26 cellular contexts compared by ENCODE assay signal in the genomic region with DNA sequence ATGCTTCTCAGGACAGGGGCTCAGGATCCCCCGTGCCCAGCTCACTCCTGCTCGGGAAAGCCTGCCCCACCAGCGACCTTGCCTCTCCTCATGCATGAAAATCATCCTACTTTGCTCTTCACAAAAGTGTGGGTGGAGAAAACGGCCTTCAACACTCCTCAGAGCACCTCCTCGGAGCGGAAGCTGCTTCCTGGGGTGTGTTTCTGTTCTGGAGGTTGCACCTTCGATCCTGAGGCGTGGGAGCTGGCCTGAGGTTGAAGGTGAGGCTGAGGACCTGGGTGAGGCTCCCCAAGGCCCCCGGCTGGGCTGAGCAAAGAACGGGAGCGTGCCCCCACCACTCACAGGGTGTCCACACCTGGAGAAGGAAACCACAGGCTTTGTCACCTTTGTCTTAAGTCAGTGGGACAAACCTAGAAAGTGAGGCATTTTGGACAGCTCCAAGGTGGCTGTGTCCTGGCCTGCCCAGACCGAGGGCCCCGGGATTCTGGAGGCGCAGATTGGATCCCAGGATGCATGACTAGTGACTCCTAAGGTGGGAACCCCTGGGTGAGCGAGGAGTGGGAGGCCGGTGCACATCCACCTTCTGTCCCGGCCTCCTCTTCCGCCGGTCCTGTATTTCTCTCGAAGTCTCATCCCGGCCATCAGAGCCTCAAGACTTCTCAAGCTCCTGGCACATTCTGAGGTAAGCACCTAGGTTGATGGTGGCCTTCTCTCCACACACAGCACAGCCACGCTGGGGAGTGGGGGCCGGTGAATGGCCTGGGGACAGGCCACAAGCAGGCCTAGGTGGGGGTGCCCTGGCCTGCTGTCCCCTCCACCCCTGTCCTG.
DNase-seq lines count a peak whose midpoint lies in the region; ATAC-seq, FAIRE-seq and TF ChIP-seq lines count a peak whose summit lies in the region.
"Had no signal": no experiment of that assay in that cellular context is flagged by ENCODE, and none has a peak within 500 bp of the region (broad histone marks: within the 10 kb centered on the region; RNA-seq: fewer than 3 reads in every experiment).

No MANE protein-coding gene starts in this region.

- H3K79me2 ChIP-seq in astrocyte (ENCODE audit: insufficient read depth, low read length) (no peaks in the 10 kb centered on the region), hepatocyte (no peaks in the 10 kb centered on the region)

- H3K36me3 Mint-ChIP-seq in astrocyte (ENCODE audit: low read depth, unreplicated experiment), result peaks cover 10% of the 10 kb centered on the region
- H3K36me3 Mint-ChIP-seq: activated naive CD4-positive, alpha-beta T cell treated with anti-CD3 and anti-CD28 coated beads, Interleukin-2, amount 10 ng/mL, durations not matched to agents 7 days and 5 days; memory B cell had no signal

- peak overlapping the region; percentile 72 for H3K4me2 ChIP-seq in astrocyte (ENCODE audit: low read length)
- H3K4me2 ChIP-seq in mesenchymal stem cell (ENCODE audit: low read length, poor library complexity, severe bottlenecking), result no peak overlapping the region
- no peak overlapping the region for H3K4me2 ChIP-seq in hepatocyte
- H3K4me2 ChIP-seq: BLaER1 treated with 17β-estradiol and CSF1 and Interleukin-3, amounts not matched to agents 10 nM and 100 nM had no signal

- no peak overlapping the region for H2BK12ac ChIP-seq in mesenchymal stem cell (ENCODE audit: low read length in 2 of 2)

- H3K4me1 ChIP-seq in astrocyte (ENCODE audit: insufficient read depth, low read length) (peaks cover 29% of the 10 kb centered on the region), mesenchymal stem cell (ENCODE audit: control insufficient read depth, insufficient read depth, low read depth, low read length) (peaks cover 18% of the 10 kb centered on the region), aorta (ENCODE audit: control insufficient read depth in 1 of 2, insufficient read depth in 2 of 2, low read length in 2 of 2) (no peaks in the 10 kb centered on the region), hepatocyte (ENCODE audit: insufficient read depth) (no peaks in the 10 kb centered on the region)

- intact Hi-C loops in cardiac septum (cut with DNase I), result no loop called here
- intact Hi-C loops in left cardiac atrium (cut with DNase I), result no loop called here
- intact Hi-C loops in aorta (cut with DNase I), result loop anchor here in 1 of 2 donors (2.0 kb wide), 1 partner anchor 14 kb away; no protein-coding TSS in a partner anchor

- WGBS in mesenchymal stem cell, result 96% methylated on average over 23 of the region's 23 CpGs
- 94 to 96% methylated on average over 23 of the region's 23 CpGs for WGBS in aorta, 2 donors
- WGBS in hepatocyte (ENCODE audit: low lambda C conversion rate, missing lambda C conversion rate), result 94% methylated on average over 22 of the region's 23 CpGs

- H2AFZ ChIP-seq in astrocyte (ENCODE audit: low read depth, low read length) (no peak overlapping the region), mesenchymal stem cell (ENCODE audit: low read depth, low read length) (no peak overlapping the region), hepatocyte (no peak overlapping the region)

- no peaks in the 10 kb centered on the region for H3K9me3 ChIP-seq in astrocyte (ENCODE audit: insufficient read depth, low read depth, low read length)
- no peaks in the 10 kb centered on the region for H3K9me3 ChIP-seq in mesenchymal stem cell (ENCODE audit: control insufficient read depth, low read length)
- H3K9me3 ChIP-seq in aorta (ENCODE audit: control insufficient read depth, low read length), result no peaks in the 10 kb centered on the region
- no peaks in the 10 kb centered on the region for H3K9me3 ChIP-seq in hepatocyte (ENCODE audit: low read depth)
- H3K9me3 ChIP-seq: BLaER1 treated with 17β-estradiol and CSF1 and Interleukin-3, amounts not matched to agents 10 nM and 100 nM; esophagus muscularis mucosa; heart right ventricle; psoas muscle; thyroid gland had no signal

- ATAC-seq in left cardiac atrium (no peak), aorta (ENCODE audit: low FRiP score) (no peak)
- ATAC-seq: activated CD4-positive, alpha-beta T cell treated with anti-CD3 and anti-CD28 coated beads for 36 hours; heart right ventricle; psoas muscle; stimulated activated naive CD8-positive, alpha-beta T cell treated with anti-CD3 and anti-CD28 coated beads, Interleukin-15, Interleukin-2, amounts not matched to agents 100 U/mL and 50 U/mL, for 24 hours had no signal

- no peaks in the 10 kb centered on the region for H3K27me3 Mint-ChIP-seq in astrocyte (ENCODE audit: low read depth, unreplicated experiment)
- H3K27me3 Mint-ChIP-seq: activated CD4-positive, alpha-beta T cell treated with anti-CD3 and anti-CD28 coated beads for 36 hours; memory B cell had no signal

- peak; percentile 74 for DNase-seq in cardiac septum (ENCODE audit: low spot score)
- DNase-seq in left cardiac atrium, result no peak
- DNase-seq in astrocyte (ENCODE audit: low read depth), result no peak
- DNase-seq in mesenchymal stem cell, result no peak
- peak in 1 of 2 donors; percentile 76 for DNase-seq in aorta
- DNase-seq in SK-N-DZ (ENCODE audit: low spot score), result no peak
- no peak for DNase-seq in hepatocyte (ENCODE audit: low spot score)
- no peak for DNase-seq in G401 (ENCODE audit: low spot score)
- DNase-seq: activated naive CD4-positive, alpha-beta T cell treated with anti-CD3 and anti-CD28 coated beads, Interleukin-2, amount 10 ng/mL, durations not matched to agents 7 days and 5 days; cortex of kidney; MV-4-11; NCI-H1694; NCI-H510A; stimulated activated naive CD8-positive, alpha-beta T cell treated with anti-CD3 and anti-CD28 coated beads, Interleukin-15, Interleukin-2, amounts not matched to agents 100 U/mL and 50 U/mL, for 24 hours; thyroid gland had no signal

- peaks cover 4% of the 10 kb centered on the region for H3K9me3 Mint-ChIP-seq in astrocyte (ENCODE audit: unreplicated experiment)
- H3K9me3 Mint-ChIP-seq: activated naive CD4-positive, alpha-beta T cell treated with anti-CD3 and anti-CD28 coated beads, Interleukin-2, amount 10 ng/mL, durations not matched to agents 7 days and 5 days; memory B cell; T-helper 2 cell treated with Interferon-gamma antibody and Interleukin-4, amounts not matched to agents 5 μg/mL and 100 μg/mL, for 36 hours had no signal

- peaks cover 2% of the 10 kb centered on the region for H3K79me1 ChIP-seq in mesenchymal stem cell (replicated peaks; ENCODE audit: low read length, poor library complexity, severe bottlenecking)

- peaks cover 21% of the 10 kb centered on the region for H3K4me1 Mint-ChIP-seq in astrocyte (ENCODE audit: low read depth, unreplicated experiment)

- TF ChIP-seq CTCF in astrocyte (IDR thresholded peaks at IDR 0.05; ENCODE audit: insufficient read depth, low read depth, low read length) (no peak), hepatocyte (IDR thresholded peaks at IDR 0.05; ENCODE audit: poor library complexity) (no peak)

- H3K4ac ChIP-seq in mesenchymal stem cell (ENCODE audit: low read depth in 1 of 2, low read length in 2 of 2), result no peak overlapping the region

- H3K18ac ChIP-seq in mesenchymal stem cell (ENCODE audit: low read depth in 1 of 2, low read length in 2 of 2), result no peak overlapping the region

- H3K4me3 ChIP-seq in astrocyte (ENCODE audit: insufficient read depth, low read depth, low read length) (no peak overlapping the region), mesenchymal stem cell (ENCODE audit: insufficient read depth in 1 of 2, low read depth in 1 of 2, low read length in 2 of 2) (no peak overlapping the region), aorta (ENCODE audit: low read length in 2 of 2) (no peak overlapping the region), hepatocyte (no peak overlapping the region)
- H3K4me3 ChIP-seq: BLaER1 treated with 17β-estradiol and CSF1 and Interleukin-3, amounts not matched to agents 10 nM and 100 nM; esophagus muscularis mucosa; heart right ventricle; psoas muscle; thyroid gland had no signal

- peak overlapping the region in 1 of 2 experiments; percentile 28 for H3K14ac ChIP-seq in mesenchymal stem cell (ENCODE audit: low read length in 2 of 2)

- H4K8ac ChIP-seq in mesenchymal stem cell (ENCODE audit: low read length), result no peak overlapping the region

- H2BK15ac ChIP-seq in mesenchymal stem cell (ENCODE audit: low read depth, poor library complexity, severe bottlenecking), result no peak overlapping the region

- no peak for FAIRE-seq in astrocyte (lab: Jason Lieb, UNC)
- FAIRE-seq: bronchial epithelial cell, D721Med, HTR-8/SVneo had no signal

- no peak overlapping the region for H2BK120ac ChIP-seq in mesenchymal stem cell (ENCODE audit: low read depth, low read length)

- H3K27ac Mint-ChIP-seq in astrocyte (ENCODE audit: unreplicated experiment), result no peak overlapping the region
- H3K27ac Mint-ChIP-seq: activated CD4-positive, alpha-beta T cell treated with anti-CD3 and anti-CD28 coated beads for 36 hours; activated naive CD4-positive, alpha-beta T cell treated with anti-CD3 and anti-CD28 coated beads, Interleukin-2, amount 10 ng/mL, durations not matched to agents 7 days and 5 days; memory B cell; T-helper 2 cell treated with Interferon-gamma antibody and Interleukin-4, amounts not matched to agents 5 μg/mL and 100 μg/mL, for 36 hours had no signal

- no peak overlapping the region for H3K23ac ChIP-seq in mesenchymal stem cell (ENCODE audit: low read length in 2 of 2)

- no peaks in the 10 kb centered on the region for H3K36me3 ChIP-seq in astrocyte (ENCODE audit: insufficient read depth, low read length)
- peaks cover 4 to 5% of the 10 kb centered on the region in 2 experiments for H3K36me3 ChIP-seq in mesenchymal stem cell (ENCODE audit: control insufficient read depth in 1 of 2, insufficient read depth in 2 of 2, low read depth in 1 of 2, low read length in 2 of 2)
- no peaks in the 10 kb centered on the region for H3K36me3 ChIP-seq in aorta (ENCODE audit: control insufficient read depth in 1 of 2, insufficient read depth in 2 of 2, low read length in 1 of 2)
- H3K36me3 ChIP-seq in hepatocyte (replicated peaks; ENCODE audit: insufficient read depth, low read depth), result no peaks in the 10 kb centered on the region
- H3K36me3 ChIP-seq: BLaER1 treated with 17β-estradiol and CSF1 and Interleukin-3, amounts not matched to agents 10 nM and 100 nM; esophagus muscularis mucosa; heart right ventricle; thyroid gland had no signal

- in situ Hi-C loops in G401 (cut with HindIII; ENCODE audit: low sequenced_read_pairs), result no loop called here

- H3K9me2 ChIP-seq in hepatocyte (replicated peaks; ENCODE audit: insufficient read depth), result no peaks in the 10 kb centered on the region

- H4K91ac ChIP-seq in mesenchymal stem cell (ENCODE audit: low read length), result no peak overlapping the region

- H2BK5ac ChIP-seq in mesenchymal stem cell (ENCODE audit: low read depth, low read length, poor library complexity, severe bottlenecking), result no peak overlapping the region

- peak overlapping the region; percentile 1 for H2AK5ac ChIP-seq in mesenchymal stem cell (ENCODE audit: low read length, severe bottlenecking)

- H3K4me3 Mint-ChIP-seq in astrocyte (ENCODE audit: unreplicated experiment), result no peak overlapping the region
- H3K4me3 Mint-ChIP-seq: activated CD4-positive, alpha-beta T cell treated with anti-CD3 and anti-CD28 coated beads for 36 hours; activated naive CD4-positive, alpha-beta T cell treated with anti-CD3 and anti-CD28 coated beads, Interleukin-2, amount 10 ng/mL, durations not matched to agents 7 days and 5 days; memory B cell; T-helper 2 cell treated with Interferon-gamma antibody and Interleukin-4, amounts not matched to agents 5 μg/mL and 100 μg/mL, for 36 hours had no signal

- no peaks in the 10 kb centered on the region for H4K20me1 ChIP-seq in astrocyte (ENCODE audit: insufficient read depth, low read length)
- H4K20me1 ChIP-seq in hepatocyte (ENCODE audit: insufficient read depth, poor library complexity, severe bottlenecking), result no peaks in the 10 kb centered on the region

- H3K27ac ChIP-seq in astrocyte (ENCODE audit: low read depth, low read length) (peak overlapping the region; percentile 83), mesenchymal stem cell (ENCODE audit: low read length, poor library complexity, severe bottlenecking) (no peak overlapping the region), aorta (ENCODE audit: low read depth in 1 of 2, low read length in 2 of 2) (peak overlapping the region; percentile 39 to 82), hepatocyte (no peak overlapping the region)
- H3K27ac ChIP-seq: BLaER1 treated with 17β-estradiol and CSF1 and Interleukin-3, amounts not matched to agents 10 nM and 100 nM; esophagus muscularis mucosa; foreskin keratinocyte; heart right ventricle; psoas muscle; thyroid gland had no signal

- no peaks in the 10 kb centered on the region for H3K27me3 ChIP-seq in astrocyte (ENCODE audit: insufficient read depth, low read length)
- H3K27me3 ChIP-seq in mesenchymal stem cell (ENCODE audit: control insufficient read depth in 1 of 2, insufficient read depth in 1 of 2, low read length in 2 of 2), result no peaks in the 10 kb centered on the region
- H3K27me3 ChIP-seq in aorta (ENCODE audit: control insufficient read depth in 1 of 2, insufficient read depth in 2 of 2, low read length in 1 of 2), result no peaks in the 10 kb centered on the region
- H3K27me3 ChIP-seq in hepatocyte, result no peaks in the 10 kb centered on the region
- H3K27me3 ChIP-seq: esophagus muscularis mucosa, foreskin keratinocyte, heart right ventricle, thyroid gland had no signal

- H3K9ac ChIP-seq in astrocyte (ENCODE audit: low read length) (peak overlapping the region; percentile 70), mesenchymal stem cell (ENCODE audit: low read length) (no peak overlapping the region)
- H3K9ac ChIP-seq: BLaER1 treated with 17β-estradiol and CSF1 and Interleukin-3, amounts not matched to agents 10 nM and 100 nM had no signal

Comparison
In these comparisons a context has a peak if more than half of its experiments do, and no peak if none do; other contexts are left out.
1. H3K27ac ChIP-seq: peak in astrocyte (single experiment) and aorta (2 of 2); none in mesenchymal stem cell (single experiment) and hepatocyte (single experiment).